Comparison of ENCODE assay signal across 12 cellular contexts in genomic region chr6:163420315-163420667, GRCh38. TPM values are rescaled to one million over a fixed set of nuclear protein-coding genes. Genes with fewer than 3 reads are reported as not detected.
DNase-seq lines count a peak whose midpoint lies in the region; ATAC-seq and TF ChIP-seq lines count a peak whose summit lies in the region.
"Had no signal": no experiment of that assay in that cellular context is flagged by ENCODE, and none has a peak within 500 bp of the region (broad histone marks: within the 10 kb centered on the region; RNA-seq: fewer than 3 reads in every experiment).

No MANE protein-coding gene starts in this region.

- ATAC-seq in right lobe of liver = no peak
- ATAC-seq: activated CD8-positive, alpha-beta T cell treated with anti-CD3 and anti-CD28 coated beads for 36 hours had no signal

- no peaks in the 10 kb centered on the region for H3K9me3 ChIP-seq in right lobe of liver
- H3K9me3 ChIP-seq: pancreas had no signal

- WGBS in right lobe of liver (ENCODE audit: insufficient coverage, low coverage, low lambda C conversion rate, missing lambda C conversion rate) = 4% methylated on average over 1 of the region's 1 CpG

- H3K4me3 ChIP-seq in right lobe of liver = no peak overlapping the region

- no peak for TF ChIP-seq CTCF in right lobe of liver (IDR thresholded peaks at IDR 0.05)

- no peak for TF ChIP-seq POLR2A in right lobe of liver (IDR thresholded peaks at IDR 0.05)

- peaks cover 3 to 68% (median 31%) of the 10 kb centered on the region in 4 donors for H3K4me1 ChIP-seq in right lobe of liver

- intact Hi-C loops in right lobe of liver (cut with DNase I) = loop anchor here (10.0 kb wide), 2 partner anchors 235 to 535 kb away; no protein-coding TSS in a partner anchor

- DNase-seq in LHCN-M2 (ENCODE audit: low read depth) (peak; percentile 63), caudate nucleus (lab: John Stamatoyannopoulos, UW) (no peak), right lobe of liver (no peak), substantia nigra (lab: John Stamatoyannopoulos, UW) (no peak), NOMO-1 (lab: John Stamatoyannopoulos, UW; ENCODE audit: unreplicated experiment in 2 of 2) (no peak), hypothalamus (lab: John Stamatoyannopoulos, UW) (no peak), NCI-H2196 (lab: John Stamatoyannopoulos, UW; ENCODE audit: unreplicated experiment) (no peak)
- DNase-seq in activated effector memory CD4-positive, alpha-beta T cell treated with Interleukin-2 at 50 U/mL for 16 hours = no peak
- DNase-seq: activated CD8-positive, alpha-beta T cell treated with anti-CD3 and anti-CD28 coated beads for 36 hours; NCI-H2029; pancreas; SHP77 had no signal

- H3K36me3 ChIP-seq in right lobe of liver = no peaks in the 10 kb centered on the region
- H3K36me3 ChIP-seq: pancreas had no signal

- H3K27ac ChIP-seq in caudate nucleus (ENCODE audit: low read depth, low read length) (peak overlapping the region; percentile 85), right lobe of liver (peak overlapping the region in 2 of 3 donors; percentile 14 to 15), substantia nigra (ENCODE audit: low read depth, low read length, poor library complexity, severe bottlenecking) (peak overlapping the region; percentile 17)

- no peaks in the 10 kb centered on the region for H3K27me3 ChIP-seq in right lobe of liver
- H3K27me3 ChIP-seq: pancreas had no signal

RNA-seq across cellular contexts. Expression of gene QKI, which starts 5.8 kb away (rescaled TPM):
- 84.7 and 122 TPM in 2 replicates for total RNA-seq in LHCN-M2 (2014; rRNA removed)
- polyA plus RNA-seq in LHCN-M2 (2012) = 46.2 TPM
- total RNA-seq in right lobe of liver = 10 to 100 TPM; 47.6 to 80.8 (median 76.3) TPM

Comparison
In these comparisons a context has a peak if more than half of its experiments do, and no peak if none do; other contexts are left out.
1. H3K27ac ChIP-seq: peak in every context shown above with its lines; median percentile 85 in caudate nucleus; 17 in substantia nigra; 14 in right lobe of liver.